In the genomic region with DNA sequence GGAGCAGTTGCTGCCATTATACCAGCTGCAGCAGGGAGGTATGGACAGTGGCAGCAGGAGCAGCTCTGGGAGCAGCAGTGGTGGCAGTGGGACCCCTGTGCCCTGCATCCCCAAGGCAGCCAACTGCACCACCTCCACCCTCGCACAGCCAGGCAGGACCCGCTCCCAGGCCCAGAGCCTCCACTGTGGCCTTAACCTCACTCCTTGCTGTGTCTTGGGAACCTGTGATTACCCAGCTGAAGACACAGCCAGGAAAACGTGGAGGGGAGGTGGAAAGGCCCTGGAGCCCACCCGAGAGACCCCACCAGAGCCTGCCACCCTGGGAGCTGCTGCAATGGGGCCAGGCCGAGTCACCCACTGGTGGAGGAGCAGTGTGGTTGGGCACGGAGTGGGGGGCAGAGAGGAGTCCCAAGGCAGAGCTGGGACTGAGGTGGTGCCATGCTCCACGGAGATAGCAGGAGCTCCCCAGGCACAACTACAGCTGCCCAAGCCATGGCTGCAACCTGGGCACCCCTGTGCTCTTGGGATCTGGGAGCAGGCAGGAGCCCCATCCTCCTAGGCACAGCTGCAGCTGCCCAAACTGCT, we compare ENCODE assay signal across 1 cellular context.
TF ChIP-seq lines count a peak whose summit lies in the region.

No MANE protein-coding gene starts in this region.

TF ChIP-seq in K562, 482 proteins besides CTCF, POLR2A, EP300 and RAD21:
- TF ChIP-seq MAFK (IDR thresholded peaks at IDR 0.05; ENCODE audit: low read length) (no peak), SMARCE1 (IDR thresholded peaks at IDR 0.05) (no peak), ZBTB1 (CRISPR knock-in tag; IDR thresholded peaks at IDR 0.05; ENCODE audit: borderline replicate concordance, low read depth) (no peak), ZNF23 (CRISPR knock-in tag; IDR thresholded peaks at IDR 0.05) (no peak), FOXA1 (IDR thresholded peaks at IDR 0.05; ENCODE audit: borderline replicate concordance) (no peak), ZNF436 (CRISPR knock-in tag; IDR thresholded peaks at IDR 0.05) (no peak), MIER1 (IDR thresholded peaks at IDR 0.05; ENCODE audit: low read depth) (no peak), ZNF408 (CRISPR knock-in tag; IDR thresholded peaks at IDR 0.05; ENCODE audit: low read depth) (no peak)
- TF ChIP-seq, protein P1, sequence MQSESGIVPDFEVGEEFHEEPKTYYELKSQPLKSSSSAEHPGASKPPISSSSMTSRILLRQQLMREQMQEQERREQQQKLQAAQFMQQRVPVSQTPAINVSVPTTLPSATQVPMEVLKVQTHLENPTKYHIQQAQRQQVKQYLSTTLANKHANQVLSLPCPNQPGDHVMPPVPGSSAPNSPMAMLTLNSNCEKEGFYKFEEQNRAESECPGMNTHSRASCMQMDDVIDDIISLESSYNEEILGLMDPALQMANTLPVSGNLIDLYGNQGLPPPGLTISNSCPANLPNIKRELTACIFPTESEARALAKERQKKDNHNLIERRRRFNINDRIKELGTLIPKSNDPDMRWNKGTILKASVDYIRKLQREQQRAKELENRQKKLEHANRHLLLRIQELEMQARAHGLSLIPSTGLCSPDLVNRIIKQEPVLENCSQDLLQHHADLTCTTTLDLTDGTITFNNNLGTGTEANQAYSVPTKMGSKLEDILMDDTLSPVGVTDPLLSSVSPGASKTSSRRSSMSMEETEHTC (IDR thresholded peaks at IDR 0.05): no peak
- TF ChIP-seq, protein P2, sequence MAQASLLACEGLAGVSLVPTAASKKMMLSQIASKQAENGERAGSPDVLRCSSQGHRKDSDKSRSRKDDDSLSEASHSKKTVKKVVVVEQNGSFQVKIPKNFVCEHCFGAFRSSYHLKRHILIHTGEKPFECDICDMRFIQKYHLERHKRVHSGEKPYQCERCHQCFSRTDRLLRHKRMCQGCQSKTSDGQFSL (CRISPR knock-in tag; IDR thresholded peaks at IDR 0.05): no peak
- TF ChIP-seq, protein P2 (tag; IDR thresholded peaks at IDR 0.05): no peak
- TF ChIP-seq, protein P3, sequence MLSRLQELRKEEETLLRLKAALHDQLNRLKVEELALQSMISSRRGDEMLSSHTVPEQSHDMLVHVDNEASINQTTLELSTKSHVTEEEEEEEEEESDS (CRISPR knock-in tag; IDR thresholded peaks at IDR 0.05): no peak
TF ChIP-seq in K562: peak in this region for 0.
